In the genomic region with DNA sequence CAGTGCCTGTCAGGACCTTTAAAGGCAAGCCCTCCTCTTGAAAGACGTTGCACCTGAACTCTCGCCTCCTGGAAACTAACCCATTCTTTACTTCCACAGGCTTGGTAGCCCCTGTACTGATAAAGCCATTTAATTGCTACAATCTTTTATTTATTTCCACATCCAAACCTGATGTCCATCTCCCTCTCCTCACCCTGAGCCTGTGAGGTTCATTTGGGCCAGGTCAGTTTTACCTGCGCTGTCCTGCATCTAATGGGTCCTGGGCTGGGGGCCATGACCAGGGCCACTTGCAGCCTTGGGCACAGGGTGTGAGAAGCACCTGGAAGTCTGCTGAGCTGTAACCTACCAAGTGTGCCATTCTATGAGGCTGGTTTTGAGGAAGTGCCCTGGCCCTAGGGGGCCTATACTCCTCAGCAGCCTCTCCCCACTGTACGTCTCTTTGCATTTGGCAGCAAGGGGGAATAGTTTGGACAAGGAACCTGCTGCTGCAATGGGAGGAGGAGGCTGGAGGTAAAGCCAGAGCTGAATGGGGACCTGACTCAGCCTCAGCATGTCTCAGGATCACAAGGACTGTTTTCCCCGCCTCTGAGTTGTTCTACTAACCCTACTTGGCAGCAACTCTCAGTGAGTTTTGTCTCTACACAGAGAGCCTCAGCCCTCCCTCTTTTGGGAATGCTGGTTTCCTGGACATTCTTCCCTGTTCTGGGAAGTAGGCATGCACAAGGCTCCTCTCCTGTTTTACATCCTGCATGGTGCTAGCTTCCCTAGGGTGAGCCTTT, we compare ENCODE assay signal across 19 cellular contexts. TPM values are rescaled to one million over a fixed set of nuclear protein-coding genes. Genes with fewer than 3 reads are reported as not detected.
A peak's percentile ranks its signal among the peaks of the same experiment; 100 is the strongest.
DNase-seq lines count a peak whose midpoint lies in the region; ATAC-seq and TF ChIP-seq lines count a peak whose summit lies in the region.
"Had no signal": no experiment of that assay in that cellular context is flagged by ENCODE, and none has a peak within 500 bp of the region (broad histone marks: within the 10 kb centered on the region; RNA-seq: fewer than 3 reads in every experiment).

No MANE protein-coding gene starts in this region.

- no peak overlapping the region for H3K4me3 ChIP-seq in HUES64 (ENCODE audit: low read length)
- no peak overlapping the region for H3K4me3 ChIP-seq in cardiac fibroblast (replicated peaks in 1 of 2; ENCODE audit: low read depth in 2 of 2, low read length in 2 of 2)
- peak overlapping the region; percentile 71 for H3K4me3 ChIP-seq in left ventricle myocardium inferior
- no peak overlapping the region for H3K4me3 ChIP-seq in BE2C (ENCODE audit: low read depth, low read length)
- H3K4me3 ChIP-seq: BLaER1, colonic mucosa, tibial artery had no signal

- intact Hi-C loops in left ventricle myocardium inferior (cut with micrococcal nuclease): no loop called here

- H3K36me3 ChIP-seq in HUES64 (ENCODE audit: insufficient read depth, low read length) (peaks cover 13% of the 10 kb centered on the region; the same call in 1 of the 2 replicates), left ventricle myocardium inferior (no peaks in the 10 kb centered on the region), BE2C (peaks cover 21% of the 10 kb centered on the region)
- H3K36me3 ChIP-seq: colonic mucosa had no signal

- no peak for TF ChIP-seq CTCF in cardiac fibroblast (IDR thresholded peaks at IDR 0.05; ENCODE audit: low read depth, low read length)
- TF ChIP-seq CTCF in left ventricle myocardium inferior (IDR thresholded peaks at IDR 0.05; ENCODE audit: borderline replicate concordance): no peak
- TF ChIP-seq CTCF in BE2C (IDR thresholded peaks at IDR 0.05; ENCODE audit: low read depth, low read length): no peak

- peak; percentile 16 for ATAC-seq in stimulated activated naive CD8-positive, alpha-beta T cell treated with anti-CD3 and anti-CD28 coated beads, Interleukin-15, Interleukin-2, amounts not matched to agents 100 U/mL and 50 U/mL, for 24 hours
- ATAC-seq: HepG2 had no signal

- no peak overlapping the region for H3K9ac ChIP-seq in HUES64 (ENCODE audit: low read depth, low read length)
- H3K9ac ChIP-seq: BLaER1 had no signal

- H3K27me3 ChIP-seq in HUES64 (ENCODE audit: insufficient read depth, low read length): no peaks in the 10 kb centered on the region
- no peaks in the 10 kb centered on the region for H3K27me3 ChIP-seq in left ventricle myocardium inferior (ENCODE audit: low read depth)
- H3K27me3 ChIP-seq in BE2C: no peaks in the 10 kb centered on the region
- H3K27me3 ChIP-seq: BLaER1, colonic mucosa, tibial artery had no signal

- H3K9me3 ChIP-seq in HUES64 (ENCODE audit: insufficient read depth, low read depth, low read length): no peaks in the 10 kb centered on the region
- H3K9me3 ChIP-seq in left ventricle myocardium inferior (replicated peaks): no peaks in the 10 kb centered on the region
- 0 out of 2 replicates have a peak, but pooled peaks cover 3% of the 10 kb centered on the region for H3K9me3 ChIP-seq in BE2C
- H3K9me3 ChIP-seq: BLaER1, colonic mucosa, tibial artery had no signal

- H3K4me1 ChIP-seq in HUES64 (ENCODE audit: insufficient read depth, low read length): peaks cover 17% of the 10 kb centered on the region
- H3K4me1 ChIP-seq in left ventricle myocardium inferior: peaks cover 36% of the 10 kb centered on the region
- peaks cover 4% of the 10 kb centered on the region for H3K4me1 ChIP-seq in BE2C
- H3K4me1 ChIP-seq: BLaER1, colonic mucosa, tibial artery had no signal

- DNase-seq in cardiac fibroblast (ENCODE audit: low read depth in 2 of 2): peak; percentile 17 to 52
- DNase-seq in left ventricle myocardium inferior: no peak
- DNase-seq in stimulated activated naive CD8-positive, alpha-beta T cell treated with anti-CD3 and anti-CD28 coated beads, Interleukin-15, Interleukin-2, amounts not matched to agents 100 U/mL and 50 U/mL, for 24 hours: no peak
- no peak for DNase-seq in ureter (ENCODE audit: low spot score)
- DNase-seq in BE2C: no peak
- no peak for DNase-seq in NCI-H1105 treated with DMSO at 0.1 percent for 48 hours (lab: John Stamatoyannopoulos, UW)
- DNase-seq in COLO829 (ENCODE audit: low spot score): no peak
- DNase-seq: activated CD4-positive, alpha-beta memory T cell treated with anti-CD3 and anti-CD28 coated beads, Interleukin-2, amount 10 ng/mL, durations not matched to agents 7 days and 5 days; colonic mucosa; NCI-H2081 treated with DMSO at 0.1 percent for 48 hours; NCI-H526; occipital lobe; OCI-M1; stimulated activated CD4-positive, alpha-beta T cell treated with anti-CD3 and anti-CD28 coated beads, Interleukin-2, amount 100 ng/mL, for 48 hours; SW 1271; tibial artery had no signal

- 85% methylated on average over 5 of the region's 5 CpGs for WGBS in HUES64

- H3K27ac ChIP-seq in HUES64 (ENCODE audit: low read depth, low read length) (peak overlapping the region; percentile 32), left ventricle myocardium inferior (replicated peaks) (peak overlapping the region; percentile 93)
- H3K27ac ChIP-seq: BLaER1, colonic mucosa, tibial artery had no signal

RNA-seq across cellular contexts. Expression of a gene that starts 53.8 kb away (rescaled TPM):
- 17.0 TPM for polyA plus RNA-seq in HUES64 (2013, experiment 1 of 2)
- polyA plus RNA-seq in HUES64 (2013, experiment 2 of 2): 17.8 TPM
- total RNA-seq in left ventricle myocardium inferior (1.8 TPM), ureter (4.1 TPM)
- 4.0 TPM for polyA plus RNA-seq in BE2C (2012; ENCODE audit: insufficient read depth, insufficient read length, low read depth)

RNA-seq across cellular contexts. Expression of a gene that starts 56.1 kb away (rescaled TPM):
- 32.9 TPM for polyA plus RNA-seq in HUES64 (2013, experiment 1 of 2)
- polyA plus RNA-seq in HUES64 (2013, experiment 2 of 2): 37.7 TPM
- total RNA-seq in left ventricle myocardium inferior (20.4 TPM), ureter (20.3 TPM)
- 53.7 TPM for polyA plus RNA-seq in BE2C (2012; ENCODE audit: insufficient read depth, insufficient read length, low read depth)

Comparison
In these comparisons a context has a peak if more than half of its experiments do, and no peak if none do; other contexts are left out.
1. DNase-seq: peak in cardiac fibroblast (2 of 2); none in left ventricle myocardium inferior (single experiment), stimulated activated naive CD8-positive, alpha-beta T cell treated with anti-CD3 and anti-CD28 coated beads, Interleukin-15, Interleukin-2, amounts not matched to agents 100 U/mL and 50 U/mL, for 24 hours (single experiment), ureter (single experiment), BE2C (single experiment), NCI-H1105 treated with DMSO at 0.1 percent for 48 hours (single experiment) and COLO829 (single experiment).